8 cellular contexts compared by ENCODE assay signal in the genomic region with DNA sequence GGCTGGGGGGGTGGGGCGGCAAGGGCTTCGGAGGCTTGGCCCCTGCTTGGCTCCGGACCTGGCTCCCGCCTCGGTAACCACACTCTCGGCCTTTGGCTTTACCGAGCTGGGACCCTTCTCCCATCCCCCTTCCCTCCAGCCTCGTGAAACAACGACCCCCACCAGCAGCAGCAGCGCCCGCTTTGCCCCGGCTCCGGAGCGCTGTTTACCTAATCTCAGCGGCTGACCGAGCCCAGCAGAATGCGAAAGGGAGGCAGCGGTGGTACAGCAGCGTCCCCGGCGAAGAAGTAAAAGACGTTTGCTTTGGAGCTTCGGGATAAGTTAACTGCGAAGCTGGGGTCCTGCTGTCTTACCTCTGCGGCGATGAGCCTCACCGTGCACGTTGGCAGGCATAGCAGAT. TPM values are rescaled to one million over a fixed set of nuclear protein-coding genes. Genes with fewer than 3 reads are reported as not detected.
A peak's percentile ranks its signal among the peaks of the same experiment; 100 is the strongest.
DNase-seq lines count a peak whose midpoint lies in the region; ATAC-seq and TF ChIP-seq lines count a peak whose summit lies in the region.

No MANE protein-coding gene starts in this region.

- H3K27ac ChIP-seq in SK-N-SH (ENCODE audit: low read depth in 2 of 2, low read length in 1 of 2) (no peak overlapping the region), muscle layer of duodenum (ENCODE audit: low read length) (peak overlapping the region; percentile 50)

- H3K9me2 ChIP-seq in SK-N-SH, result no peaks in the 10 kb centered on the region

- peak overlapping the region; percentile 100 for H3K4me2 ChIP-seq in SK-N-SH

- H3K4me1 ChIP-seq in SK-N-SH (ENCODE audit: control insufficient read depth in 1 of 2, insufficient read depth in 2 of 2, low read depth in 1 of 2, low read length in 1 of 2) (peaks cover 0 to 21% of the 10 kb centered on the region in 2 experiments; a peak in 2 of 4 replicates), muscle layer of duodenum (ENCODE audit: control insufficient read depth in 1 of 2, insufficient read depth in 2 of 2, low read length in 2 of 2) (peaks cover 0 to 13% of the 10 kb centered on the region in 2 donors)

- H3K9me3 ChIP-seq in SK-N-SH (no peaks in the 10 kb centered on the region), muscle layer of duodenum (ENCODE audit: control insufficient read depth in 1 of 2, low read length in 2 of 2) (no peaks in the 10 kb centered on the region)

- POLR2A ChIA-PET in SK-N-SH (lab: Yijun Ruan, JAX), result no interaction called here

- 0 out of 2 replicates have a peak, but pooled peaks cover 9% of the 10 kb centered on the region for H4K20me1 ChIP-seq in SK-N-SH (ENCODE audit: insufficient read depth)

- 2% methylated on average over 23 of the region's 28 CpGs for WGBS in SK-N-SH (ENCODE audit: low lambda C conversion rate)

- peaks cover 6% of the 10 kb centered on the region for H3F3A ChIP-seq in SK-N-SH (replicated peaks; ENCODE audit: insufficient read depth)

- CTCF ChIA-PET in SK-N-SH (lab: Yijun Ruan, JAX), result interaction anchor here (0.6 to 5.3 kb wide), 22 partner anchors 12 to 1210 kb away, joined by 3 to 42 read pairs (median 4); no protein-coding TSS in a partner anchor

- no peak for TF ChIP-seq CTCF in SK-N-SH (IDR thresholded peaks at IDR 0.05)
- no peak for TF ChIP-seq CTCF in epithelial cell of esophagus (IDR thresholded peaks at IDR 0.05; ENCODE audit: insufficient read depth, low read depth, low read length, missing control alignments)

- TF ChIP-seq RAD21 in SK-N-SH (IDR thresholded peaks at IDR 0.05; ENCODE audit: low read length), result no peak

- no peak for ATAC-seq in HG02938 (IDR thresholded peaks at IDR 0.05; ENCODE audit: unreplicated experiment)
- ATAC-seq in GM21360 (IDR thresholded peaks at IDR 0.05; ENCODE audit: unreplicated experiment), result no peak

- H3K9ac ChIP-seq in SK-N-SH, result peak overlapping the region; percentile 38; the same call in 1 of the 2 replicates

- H3K27me3 ChIP-seq in SK-N-SH (ENCODE audit: insufficient read depth) (no peaks in the 10 kb centered on the region; the same call in 1 of the 2 replicates), muscle layer of duodenum (ENCODE audit: low read depth, low read length) (no peaks in the 10 kb centered on the region)

- no peak for TF ChIP-seq EP300 in SK-N-SH (IDR thresholded peaks at IDR 0.05; ENCODE audit: borderline replicate concordance in 1 of 2, low read depth in 1 of 2, low read length in 1 of 2)

- no peaks in the 10 kb centered on the region for H3K79me2 ChIP-seq in SK-N-SH (ENCODE audit: insufficient read depth)

- H3K36me3 ChIP-seq in SK-N-SH (replicated peaks in 1 of 2; ENCODE audit: control insufficient read depth in 1 of 2, insufficient read depth in 2 of 2, low read length in 1 of 2), result no peaks in the 10 kb centered on the region
- H3K36me3 ChIP-seq in muscle layer of duodenum (ENCODE audit: control insufficient read depth in 1 of 2, insufficient read depth in 2 of 2, low read length in 2 of 2), result no peaks in the 10 kb centered on the region

- H3K4me3 ChIP-seq in SK-N-SH (ENCODE audit: low read depth in 2 of 2, low read length in 1 of 2), result peak overlapping the region; percentile 54 to 82
- H3K4me3 ChIP-seq in epithelial cell of esophagus (ENCODE audit: low read length), result peak overlapping the region; percentile 27
- H3K4me3 ChIP-seq in muscle layer of duodenum (ENCODE audit: low read depth in 1 of 2, low read length in 2 of 2), result peak overlapping the region; percentile 50 to 83

- peak overlapping the region; percentile 100 for H2AFZ ChIP-seq in SK-N-SH (ENCODE audit: low read depth)

- peak; percentile 48 for DNase-seq in NCI-H2227 (lab: John Stamatoyannopoulos, UW; ENCODE audit: unreplicated experiment)
- DNase-seq in NCI-H2227 treated with DMSO at 0.1 percent for 48 hours (lab: John Stamatoyannopoulos, UW), result no peak
- DNase-seq in SK-N-SH, result no peak
- DNase-seq in epithelial cell of esophagus (ENCODE audit: low read depth), result no peak
- no peak for DNase-seq in NCI-H748 treated with DMSO at 0.1 percent for 48 hours (lab: John Stamatoyannopoulos, UW)

TF ChIP-seq in SK-N-SH, 30 proteins besides CTCF, POLR2A, EP300 and RAD21:
- TF ChIP-seq YY1 (IDR thresholded peaks at IDR 0.05; ENCODE audit: low read depth) (no peak), CHD2 (IDR thresholded peaks at IDR 0.05; ENCODE audit: low read length, partially characterized antibody) (no peak), MEF2A (IDR thresholded peaks at IDR 0.05; ENCODE audit: borderline replicate concordance, low read depth) (no peak), EZH2phosphoT487 (IDR thresholded peaks at IDR 0.05; ENCODE audit: borderline replicate concordance, low read depth) (no peak), GATA2 (CRISPR knock-in tag; IDR thresholded peaks at IDR 0.05) (no peak), RCOR1 (IDR thresholded peaks at IDR 0.05; ENCODE audit: low read length) (no peak), TAF1 (IDR thresholded peaks at IDR 0.05; ENCODE audit: borderline replicate concordance, low read depth, low read length) (no peak), MAX (IDR thresholded peaks at IDR 0.05; ENCODE audit: low read depth) (no peak), FOXM1 (IDR thresholded peaks at IDR 0.05; ENCODE audit: low read depth) (no peak), NRF1 (IDR thresholded peaks at IDR 0.05; ENCODE audit: low read depth, low read length) (no peak), SMC3 (IDR thresholded peaks at IDR 0.05; ENCODE audit: low read depth, low read length) (no peak), FOSL2 (IDR thresholded peaks at IDR 0.05; ENCODE audit: borderline replicate concordance, low read depth) (no peak), IRF3 (IDR thresholded peaks at IDR 0.05; ENCODE audit: low read depth, low read length) (no peak), TEAD4 (IDR thresholded peaks at IDR 0.05; ENCODE audit: borderline replicate concordance, insufficient read depth) (no peak), TCF12 (IDR thresholded peaks at IDR 0.05) (no peak)
- TF ChIP-seq, protein P1, sequence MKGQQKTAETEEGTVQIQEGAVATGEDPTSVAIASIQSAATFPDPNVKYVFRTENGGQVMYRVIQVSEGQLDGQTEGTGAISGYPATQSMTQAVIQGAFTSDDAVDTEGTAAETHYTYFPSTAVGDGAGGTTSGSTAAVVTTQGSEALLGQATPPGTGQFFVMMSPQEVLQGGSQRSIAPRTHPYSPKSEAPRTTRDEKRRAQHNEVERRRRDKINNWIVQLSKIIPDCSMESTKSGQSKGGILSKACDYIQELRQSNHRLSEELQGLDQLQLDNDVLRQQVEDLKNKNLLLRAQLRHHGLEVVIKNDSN (IDR thresholded peaks at IDR 0.05; ENCODE audit: borderline replicate concordance, low read depth), result no peak
- TF ChIP-seq, protein P2, sequence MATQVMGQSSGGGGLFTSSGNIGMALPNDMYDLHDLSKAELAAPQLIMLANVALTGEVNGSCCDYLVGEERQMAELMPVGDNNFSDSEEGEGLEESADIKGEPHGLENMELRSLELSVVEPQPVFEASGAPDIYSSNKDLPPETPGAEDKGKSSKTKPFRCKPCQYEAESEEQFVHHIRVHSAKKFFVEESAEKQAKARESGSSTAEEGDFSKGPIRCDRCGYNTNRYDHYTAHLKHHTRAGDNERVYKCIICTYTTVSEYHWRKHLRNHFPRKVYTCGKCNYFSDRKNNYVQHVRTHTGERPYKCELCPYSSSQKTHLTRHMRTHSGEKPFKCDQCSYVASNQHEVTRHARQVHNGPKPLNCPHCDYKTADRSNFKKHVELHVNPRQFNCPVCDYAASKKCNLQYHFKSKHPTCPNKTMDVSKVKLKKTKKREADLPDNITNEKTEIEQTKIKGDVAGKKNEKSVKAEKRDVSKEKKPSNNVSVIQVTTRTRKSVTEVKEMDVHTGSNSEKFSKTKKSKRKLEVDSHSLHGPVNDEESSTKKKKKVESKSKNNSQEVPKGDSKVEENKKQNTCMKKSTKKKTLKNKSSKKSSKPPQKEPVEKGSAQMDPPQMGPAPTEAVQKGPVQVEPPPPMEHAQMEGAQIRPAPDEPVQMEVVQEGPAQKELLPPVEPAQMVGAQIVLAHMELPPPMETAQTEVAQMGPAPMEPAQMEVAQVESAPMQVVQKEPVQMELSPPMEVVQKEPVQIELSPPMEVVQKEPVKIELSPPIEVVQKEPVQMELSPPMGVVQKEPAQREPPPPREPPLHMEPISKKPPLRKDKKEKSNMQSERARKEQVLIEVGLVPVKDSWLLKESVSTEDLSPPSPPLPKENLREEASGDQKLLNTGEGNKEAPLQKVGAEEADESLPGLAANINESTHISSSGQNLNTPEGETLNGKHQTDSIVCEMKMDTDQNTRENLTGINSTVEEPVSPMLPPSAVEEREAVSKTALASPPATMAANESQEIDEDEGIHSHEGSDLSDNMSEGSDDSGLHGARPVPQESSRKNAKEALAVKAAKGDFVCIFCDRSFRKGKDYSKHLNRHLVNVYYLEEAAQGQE (IDR thresholded peaks at IDR 0.05; ENCODE audit: low read depth, low read length), result no peak
- TF ChIP-seq, protein P3, sequence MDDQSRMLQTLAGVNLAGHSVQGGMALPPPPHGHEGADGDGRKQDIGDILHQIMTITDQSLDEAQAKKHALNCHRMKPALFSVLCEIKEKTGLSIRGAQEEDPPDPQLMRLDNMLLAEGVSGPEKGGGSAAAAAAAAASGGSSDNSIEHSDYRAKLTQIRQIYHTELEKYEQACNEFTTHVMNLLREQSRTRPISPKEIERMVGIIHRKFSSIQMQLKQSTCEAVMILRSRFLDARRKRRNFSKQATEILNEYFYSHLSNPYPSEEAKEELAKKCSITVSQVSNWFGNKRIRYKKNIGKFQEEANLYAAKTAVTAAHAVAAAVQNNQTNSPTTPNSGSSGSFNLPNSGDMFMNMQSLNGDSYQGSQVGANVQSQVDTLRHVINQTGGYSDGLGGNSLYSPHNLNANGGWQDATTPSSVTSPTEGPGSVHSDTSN (IDR thresholded peaks at IDR 0.05), result no peak

RNA-seq across cellular contexts. Expression of gene LARGE1, which starts 2.0 kb away (rescaled TPM):
- polyA plus RNA-seq in SK-N-SH (2012; rRNA removed), result 1.1 and 1.2 TPM in 2 replicates
- 0.63 and 0.93 TPM in 2 replicates for polyA plus RNA-seq in SK-N-SH (2012; cell fraction: cytosol; rRNA removed)
- 1.4 and 2.8 TPM in 2 replicates for polyA plus RNA-seq in SK-N-SH (2012; cell fraction: nucleus; rRNA removed)
